ENCODE assay signal across 1 cellular context in genomic region chr9:128702445-128702948, GRCh38.
TF ChIP-seq lines count a peak whose summit lies in the region.

PKN3 (plus strand) TSS chr9:128702503; CDS start chr9:128702916, 413 bp downstream.

TF ChIP-seq in K562, 482 proteins besides CTCF, POLR2A, EP300 and RAD21 (continued from another document and continues in another):
- no peak for TF ChIP-seq ZNF318 (IDR thresholded peaks at IDR 0.05; ENCODE audit: borderline replicate concordance in 1 of 2, low read depth in 1 of 2)
- TF ChIP-seq HDAC1 (IDR thresholded peaks at IDR 0.05), result 0 out of 4 replicates have a peak, but pooled peaks of 1 of the 2 experiments have one; percentile 46
- TF ChIP-seq ZNF436 (CRISPR knock-in tag; IDR thresholded peaks at IDR 0.05), result no peak
- TF ChIP-seq KLF10 (CRISPR knock-in tag; IDR thresholded peaks at IDR 0.05), result no peak
- peak; percentile 73; the same call in 1 of the 2 replicates for TF ChIP-seq STAT6 (CRISPR knock-in tag; IDR thresholded peaks at IDR 0.05)
- peak; percentile 79 for TF ChIP-seq SMAD4 (CRISPR knock-in tag; conservative IDR thresholded peaks at IDR 0.05)
- no peak for TF ChIP-seq ZNF780A (CRISPR knock-in tag; IDR thresholded peaks at IDR 0.05)
- no peak for TF ChIP-seq ZFP1 (CRISPR knock-in tag; IDR thresholded peaks at IDR 0.05)
- TF ChIP-seq EZH2 (IDR thresholded peaks at IDR 0.05; ENCODE audit: borderline replicate concordance, low read depth, low read length), result no peak
- TF ChIP-seq ZBTB34 (CRISPR knock-in tag; IDR thresholded peaks at IDR 0.05), result no peak
- no peak for TF ChIP-seq SFPQ (IDR thresholded peaks at IDR 0.05; ENCODE audit: low read depth, low read length)
- TF ChIP-seq MECOM (CRISPR knock-in tag; IDR thresholded peaks at IDR 0.05), result no peak
- no peak for TF ChIP-seq GABPB2 (CRISPR knock-in tag; conservative IDR thresholded peaks at IDR 0.05)
- no peak for TF ChIP-seq DDX20 (tag; IDR thresholded peaks at IDR 0.05; ENCODE audit: low read depth)
- peak; percentile 82; the same call in 1 of the 2 replicates for TF ChIP-seq TFAP4 (CRISPR knock-in tag; IDR thresholded peaks at IDR 0.05; ENCODE audit: borderline replicate concordance)
- no peak for TF ChIP-seq NCOA2 (IDR thresholded peaks at IDR 0.05; ENCODE audit: partially characterized antibody in 2 of 2)
- no peak for TF ChIP-seq ZNF3 (CRISPR knock-in tag; IDR thresholded peaks at IDR 0.05)
- TF ChIP-seq ZKSCAN8 (CRISPR knock-in tag; IDR thresholded peaks at IDR 0.05), result no peak
- no peak for TF ChIP-seq SREBF1 (IDR thresholded peaks at IDR 0.05; ENCODE audit: borderline replicate concordance, low read depth, low read length)
- TF ChIP-seq CREM (IDR thresholded peaks at IDR 0.05; ENCODE audit: low read depth), result peak; percentile 33; the same call in 1 of the 2 replicates
- 0 out of 2 replicates have a peak, but pooled peaks have one; percentile 16 for TF ChIP-seq ZNF511 (CRISPR knock-in tag; IDR thresholded peaks at IDR 0.05)
- no peak for TF ChIP-seq ZNF584 (CRISPR knock-in tag; IDR thresholded peaks at IDR 0.05; ENCODE audit: low read depth)
- no peak for TF ChIP-seq DPF2 (IDR thresholded peaks at IDR 0.05)
- TF ChIP-seq HNRNPL (IDR thresholded peaks at IDR 0.05; ENCODE audit: low read depth, low read length), result peak; percentile 84
- no peak for TF ChIP-seq SMAD3 (CRISPR knock-in tag; conservative IDR thresholded peaks at IDR 0.05)
- no peak for TF ChIP-seq ELF4 (CRISPR knock-in tag; IDR thresholded peaks at IDR 0.05)
- TF ChIP-seq RBM14 (IDR thresholded peaks at IDR 0.05; ENCODE audit: borderline replicate concordance, insufficient read depth, low read depth, low read length), result no peak
- TF ChIP-seq EWSR1 (IDR thresholded peaks at IDR 0.05; ENCODE audit: borderline replicate concordance, low read depth, partially characterized antibody), result no peak
- TF ChIP-seq ZNF253 (CRISPR knock-in tag; conservative IDR thresholded peaks at IDR 0.05), result no peak
- TF ChIP-seq ZNF12 (CRISPR knock-in tag; IDR thresholded peaks at IDR 0.05), result no peak; the same call in 1 of the 2 replicates
- no peak for TF ChIP-seq SMAD1 (IDR thresholded peaks at IDR 0.05; ENCODE audit: low read depth, low read length, partially characterized antibody)
- no peak for TF ChIP-seq MAFK (IDR thresholded peaks at IDR 0.05; ENCODE audit: low read length)
- peak; percentile 45 for TF ChIP-seq SAP30 (IDR thresholded peaks at IDR 0.05; ENCODE audit: borderline replicate concordance, insufficient read depth, low read depth, low read length, poor library complexity, severe bottlenecking)
- TF ChIP-seq PML (IDR thresholded peaks at IDR 0.05; ENCODE audit: low read length), result no peak
- TF ChIP-seq RHOXF2B (CRISPR knock-in tag; conservative IDR thresholded peaks at IDR 0.05), result no peak
- no peak for TF ChIP-seq IFI16 (CRISPR knock-in tag; IDR thresholded peaks at IDR 0.05)
- no peak for TF ChIP-seq ZBTB5 (IDR thresholded peaks at IDR 0.05)
- TF ChIP-seq RBM25 (IDR thresholded peaks at IDR 0.05; ENCODE audit: low read depth, low read length, severe bottlenecking), result no peak
- TF ChIP-seq TARDBP (IDR thresholded peaks at IDR 0.05), result peak; percentile 93
- TF ChIP-seq PHF8 (IDR thresholded peaks at IDR 0.05; ENCODE audit: borderline replicate concordance, low read length), result peak; percentile 73; the same call in 1 of the 2 replicates
- TF ChIP-seq POLR2B (IDR thresholded peaks at IDR 0.05; ENCODE audit: low read depth, partially characterized antibody), result peak; percentile 55
- TF ChIP-seq RAD51 (IDR thresholded peaks at IDR 0.05; ENCODE audit: borderline replicate concordance, low read depth), result no peak
- TF ChIP-seq ZNF766 (CRISPR knock-in tag; conservative IDR thresholded peaks at IDR 0.05), result no peak
- TF ChIP-seq U2AF2 (optimal IDR thresholded peaks at IDR 0.05; ENCODE audit: low read depth, low read length), result no peak
- no peak for TF ChIP-seq ZNF449 (CRISPR knock-in tag; IDR thresholded peaks at IDR 0.05)
- no peak for TF ChIP-seq ZNF134 (CRISPR knock-in tag; conservative IDR thresholded peaks at IDR 0.05)
- no peak for TF ChIP-seq HLTF (IDR thresholded peaks at IDR 0.05)
